ENCODE assay signal across 8 cellular contexts in the genomic region with DNA sequence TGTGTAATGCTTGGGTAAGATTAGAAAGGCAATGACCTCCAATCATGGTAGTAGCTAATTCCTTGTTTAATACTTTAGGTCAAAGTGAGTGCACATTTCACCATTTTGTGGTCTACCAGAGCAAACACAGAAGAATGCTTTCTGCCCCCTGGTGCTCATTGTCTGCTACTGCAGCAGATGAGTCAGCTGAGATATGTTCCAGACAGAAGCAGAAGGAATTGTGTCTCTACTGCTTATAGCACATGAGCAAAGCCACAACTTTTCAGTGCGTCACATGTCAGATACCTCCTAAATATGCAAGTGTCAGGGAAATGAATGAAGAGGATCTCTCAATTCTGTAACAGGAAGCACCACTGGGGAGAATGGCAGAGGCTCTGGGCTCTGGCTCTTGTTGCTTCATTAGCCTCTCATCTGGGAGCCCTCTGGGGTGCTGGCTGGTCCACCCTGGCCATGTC.
DNase-seq lines count a peak whose midpoint lies in the region; ATAC-seq, FAIRE-seq and TF ChIP-seq lines count a peak whose summit lies in the region.

No MANE protein-coding gene starts in this region.

- peaks cover 48% of the 10 kb centered on the region for H3K4me1 Mint-ChIP-seq in chondrocyte (ENCODE audit: low read depth)

- H3K27me3 Mint-ChIP-seq in chondrocyte (ENCODE audit: low read depth) = no peaks in the 10 kb centered on the region

- intact Hi-C loops in left colon (cut with DNase I, micrococcal nuclease) = loop anchor here in 1 of 2 donors (5.0 kb wide), 1 partner anchor 474 kb away; no protein-coding TSS in a partner anchor

- no peaks in the 10 kb centered on the region for H3K36me3 Mint-ChIP-seq in chondrocyte (ENCODE audit: low read depth)

- DNase-seq in A172 (ENCODE audit: low spot score) (peak; percentile 86), GM18507 (ENCODE audit: extremely low spot score, insufficient read length, low read depth) (peak; percentile 22), NCI-H2227 treated with DMSO at 0.1 percent for 48 hours (lab: John Stamatoyannopoulos, UW) (peak; percentile 3), chondrocyte (ENCODE audit: low spot score) (no peak), left colon (peak; percentile 69 to 76)
- peak; percentile 64 for DNase-seq in activated CD4-positive, alpha-beta T cell treated with anti-CD3 and anti-CD28 coated beads for 1 hour
- DNase-seq in stimulated activated CD4-positive, alpha-beta T cell treated with anti-CD3 and anti-CD28 coated beads, Interleukin-2, amount 100 ng/mL, for 48 hours = peak; percentile 62 to 69

- H3K27ac Mint-ChIP-seq in chondrocyte (ENCODE audit: unreplicated experiment) = peak overlapping the region; percentile 49

- FAIRE-seq in GM18507 (lab: Jason Lieb, UNC) = peak; percentile 88

- TF ChIP-seq CTCF in chondrocyte (IDR thresholded peaks at IDR 0.05) = peak; percentile 95

- ATAC-seq in HG03060 (IDR thresholded peaks at IDR 0.05; ENCODE audit: low read depth, unreplicated experiment) (peak; percentile 76), left colon (peak; percentile 49)

- no peak overlapping the region for H3K4me3 Mint-ChIP-seq in chondrocyte (ENCODE audit: unreplicated experiment)

- peaks cover 3% of the 10 kb centered on the region for H3K9me3 Mint-ChIP-seq in chondrocyte (ENCODE audit: low read depth)
